In the genomic region with DNA sequence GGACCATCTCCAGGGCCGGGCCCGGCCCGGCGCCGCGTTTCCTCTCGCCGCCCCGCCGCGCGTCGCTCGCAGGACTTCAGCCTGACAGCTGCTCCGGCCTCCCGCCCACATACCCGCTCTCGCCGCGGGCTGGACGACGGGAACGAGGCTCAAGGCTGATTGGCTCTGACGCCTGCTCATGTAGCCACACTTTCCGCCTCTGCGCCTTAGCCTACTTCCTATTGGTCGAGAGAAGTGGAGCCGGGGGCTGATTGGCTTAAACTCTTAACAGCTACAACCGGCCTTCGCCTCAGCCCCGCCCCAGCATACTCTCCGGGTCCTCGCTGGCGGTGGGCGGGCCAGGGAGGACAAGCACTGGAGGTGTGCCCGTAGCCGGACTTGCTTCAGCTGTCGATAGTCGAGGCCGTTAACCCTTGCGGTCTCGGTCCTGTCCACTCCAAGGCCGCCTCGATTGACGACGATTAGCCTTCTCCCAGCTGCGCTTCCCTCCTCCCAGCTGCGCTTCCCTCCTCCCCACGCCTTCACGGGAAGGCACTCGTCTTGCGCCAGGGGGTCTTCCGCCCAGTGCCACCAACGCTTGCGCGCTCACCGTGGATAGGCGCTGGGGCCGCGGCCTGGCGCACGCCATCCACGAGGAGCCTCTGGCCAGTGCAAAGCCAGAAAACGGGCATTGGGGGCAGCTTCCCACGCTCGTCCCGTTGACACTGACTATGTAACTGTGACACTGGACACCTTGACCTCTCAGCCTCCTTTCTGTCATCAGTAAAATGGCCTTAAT, we compare ENCODE assay signal across 8 cellular contexts. TPM values are rescaled to one million over a fixed set of nuclear protein-coding genes. Genes with fewer than 3 reads are reported as not detected.
DNase-seq lines count a peak whose midpoint lies in the region; ATAC-seq, FAIRE-seq and TF ChIP-seq lines count a peak whose summit lies in the region.

Gene PRADC1 (minus strand): TSS at position 86 of the 778 bp plus-strand sequence. CDS start 79 bp downstream, at position 7.

- H3K9ac ChIP-seq in Loucy (ENCODE audit: low read depth, low read length, poor library complexity, severe bottlenecking) = peak within 1 kb of the TSS; percentile 97

- peaks cover 55% of the 10 kb centered on the region for H3K79me2 ChIP-seq in Loucy (ENCODE audit: insufficient read depth, low read length)

- FAIRE-seq in H54 (lab: Jason Lieb, UNC) = peak; percentile 84

- no peaks in the 10 kb centered on the region for H3K27me3 Mint-ChIP-seq in natural killer cell treated with Interleukin-12 subunit alpha and Interleukin-12 subunit beta and Interleukin-15 and Interleukin-18, amount 100 ng/mL, for 72 hours

- no peaks in the 10 kb centered on the region; the same call in 1 of the 2 replicates for H3K36me3 ChIP-seq in Loucy (ENCODE audit: insufficient read depth, low read length)

- H3K9me3 ChIP-seq in Loucy (ENCODE audit: insufficient read depth, low read depth, low read length) = no peaks in the 10 kb centered on the region

- H3K4me2 ChIP-seq in Loucy (ENCODE audit: low read depth, low read length, poor library complexity, severe bottlenecking) = peak within 1 kb of the TSS; percentile 98

- H3K4me1 ChIP-seq in Loucy (ENCODE audit: insufficient read depth, low read length, poor library complexity, severe bottlenecking) = peaks cover 25% of the 10 kb centered on the region

- peaks cover 45% of the 10 kb centered on the region for H4K20me1 ChIP-seq in Loucy (ENCODE audit: insufficient read depth, low read length, poor library complexity, severe bottlenecking)

- H3K27ac Mint-ChIP-seq in natural killer cell treated with Interleukin-12 subunit alpha and Interleukin-12 subunit beta and Interleukin-15 and Interleukin-18, amount 100 ng/mL, for 72 hours = peak within 1 kb of the TSS; percentile 88 to 90

- TF ChIP-seq CTCF in Loucy (conservative IDR thresholded peaks at IDR 0.05; ENCODE audit: low read length) (no peak), fibroblast of pulmonary artery (IDR thresholded peaks at IDR 0.05; ENCODE audit: low read length, missing control alignments) (no peak)

- peaks cover 28 to 44% of the 10 kb centered on the region in 2 donors for H3K4me1 Mint-ChIP-seq in natural killer cell treated with Interleukin-12 subunit alpha and Interleukin-12 subunit beta and Interleukin-15 and Interleukin-18, amount 100 ng/mL, for 72 hours (ENCODE audit: low read depth in 2 of 2)

- peaks cover 6% of the 10 kb centered on the region for H3K27me3 ChIP-seq in Loucy (ENCODE audit: insufficient read depth, low read length, poor library complexity, severe bottlenecking)

- DNase-seq in EL (peak; percentile 100), H54 (ENCODE audit: insufficient read length, low spot score) (peak; percentile 95), fibroblast of pulmonary artery (ENCODE audit: low read depth) (peak; percentile 100)
- peak; percentile 91 for DNase-seq in activated effector memory CD4-positive, alpha-beta T cell treated with Interleukin-2 at 50 U/mL for 16 hours
- DNase-seq in natural killer cell treated with Interleukin-12 subunit alpha and Interleukin-12 subunit beta and Interleukin-15 and Interleukin-18, amount 100 ng/mL, for 72 hours (ENCODE audit: low spot score) = peak; percentile 99
- peak; percentile 92 for DNase-seq in stimulated activated naive CD8-positive, alpha-beta T cell treated with anti-CD3 and anti-CD28 coated beads, Interleukin-15, Interleukin-2, amounts not matched to agents 100 U/mL and 50 U/mL, for 24 hours

- TF ChIP-seq POLR2A in H54 (IDR thresholded peaks at IDR 0.05; ENCODE audit: low read depth, low read length) = peak; percentile 51
- peak; percentile 79 for TF ChIP-seq POLR2A in Raji (IDR thresholded peaks at IDR 0.05; ENCODE audit: insufficient read depth, low read depth, low read length)

- peak within 1 kb of the TSS; percentile 97 for H2AFZ ChIP-seq in Loucy (ENCODE audit: low read length)

- no peaks in the 10 kb centered on the region for H3K9me3 Mint-ChIP-seq in natural killer cell treated with Interleukin-12 subunit alpha and Interleukin-12 subunit beta and Interleukin-15 and Interleukin-18, amount 100 ng/mL, for 72 hours

- H3K36me3 Mint-ChIP-seq in natural killer cell treated with Interleukin-12 subunit alpha and Interleukin-12 subunit beta and Interleukin-15 and Interleukin-18, amount 100 ng/mL, for 72 hours = peaks cover 18% of the 10 kb centered on the region

- H3K9me2 ChIP-seq in Loucy (replicated peaks; ENCODE audit: low read depth, low read length) = no peaks in the 10 kb centered on the region

- no peaks in the 10 kb centered on the region; the same call in 1 of the 2 replicates for H3F3A ChIP-seq in Loucy (ENCODE audit: low read depth)

- ATAC-seq in natural killer cell treated with Interleukin-12 subunit alpha and Interleukin-12 subunit beta and Interleukin-15 and Interleukin-18, amount 100 ng/mL, for 72 hours = peak; percentile 93 to 95
- peak; percentile 93 for ATAC-seq in stimulated activated naive CD8-positive, alpha-beta T cell treated with anti-CD3 and anti-CD28 coated beads, Interleukin-15, Interleukin-2, amounts not matched to agents 100 U/mL and 50 U/mL, for 24 hours

- H3K4me3 ChIP-seq in Loucy (ENCODE audit: low read length, poor library complexity, severe bottlenecking) = peak within 1 kb of the TSS; percentile 99
- peak within 1 kb of the TSS; percentile 95 for H3K4me3 ChIP-seq in fibroblast of pulmonary artery (replicated peaks; ENCODE audit: low read depth, low read length)

- H3K4me3 Mint-ChIP-seq in natural killer cell treated with Interleukin-12 subunit alpha and Interleukin-12 subunit beta and Interleukin-15 and Interleukin-18, amount 100 ng/mL, for 72 hours = peak within 1 kb of the TSS; percentile 98

RNA-seq across cellular contexts. Expression of gene PRADC1, which starts in this region (rescaled TPM):
- total RNA-seq in natural killer cell treated with Interleukin-12 subunit alpha and Interleukin-12 subunit beta and Interleukin-15 and Interleukin-18, amount 100 ng/mL, for 72 hours = 10 to 100 TPM; 13.0 to 13.5 TPM

Comparison
In these comparisons a context has a peak if more than half of its experiments do, and no peak if none do; other contexts are left out.
1. Peak in every context shown above with its lines: DNase-seq, ATAC-seq and H3K4me3 ChIP-seq.